1 cellular context compared by ENCODE assay signal in the genomic region with DNA sequence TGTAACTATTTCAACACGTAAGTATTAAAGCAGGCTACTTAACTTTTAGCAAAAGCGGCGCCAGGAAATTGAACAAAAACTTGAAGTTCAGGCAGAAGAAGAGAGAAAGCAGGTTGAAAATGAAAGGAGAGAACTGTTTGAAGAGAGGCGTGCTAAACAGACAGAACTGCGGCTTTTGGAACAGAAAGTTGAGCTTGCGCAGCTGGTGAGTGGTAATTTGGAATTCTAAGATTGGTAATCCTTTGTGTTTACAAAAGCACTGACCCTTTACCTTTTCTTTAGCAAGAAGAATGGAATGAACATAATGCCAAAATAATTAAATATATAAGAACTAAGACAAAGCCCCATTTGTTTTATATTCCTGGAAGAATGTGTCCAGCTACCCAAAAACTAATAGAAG.
TF ChIP-seq lines count a peak whose summit lies in the region.

No MANE protein-coding gene starts in this region.

TF ChIP-seq in HepG2, 621 proteins besides CTCF, POLR2A, EP300 and RAD21:
- TF ChIP-seq ZNF790 (CRISPR knock-in tag; IDR thresholded peaks at IDR 0.05; ENCODE audit: borderline replicate concordance): no peak
- no peak for TF ChIP-seq ZFP1 (CRISPR knock-in tag; IDR thresholded peaks at IDR 0.05)
- TF ChIP-seq AKNA (CRISPR knock-in tag; IDR thresholded peaks at IDR 0.05; ENCODE audit: borderline replicate concordance): no peak
- no peak for TF ChIP-seq ZNF362 (CRISPR knock-in tag; IDR thresholded peaks at IDR 0.05; ENCODE audit: borderline replicate concordance)
- 0 out of 2 replicates have a peak, but pooled peaks have one; percentile 39 for TF ChIP-seq SNAPC2 (CRISPR knock-in tag; IDR thresholded peaks at IDR 0.05)
- no peak for TF ChIP-seq ATF5 (CRISPR knock-in tag; IDR thresholded peaks at IDR 0.05; ENCODE audit: low read depth)
- 0 out of 2 replicates have a peak, but pooled peaks have one; percentile 27 for TF ChIP-seq PPARG (CRISPR knock-in tag; conservative IDR thresholded peaks at IDR 0.05)
- TF ChIP-seq DNMT1 (CRISPR knock-in tag; IDR thresholded peaks at IDR 0.05): no peak
- 0 out of 2 replicates have a peak, but pooled peaks have one; percentile 31 for TF ChIP-seq PAWR (CRISPR knock-in tag; IDR thresholded peaks at IDR 0.05; ENCODE audit: borderline replicate concordance)
- TF ChIP-seq ZKSCAN1 (IDR thresholded peaks at IDR 0.05; ENCODE audit: low read length): no peak
- no peak for TF ChIP-seq ZNF598 (CRISPR knock-in tag; IDR thresholded peaks at IDR 0.05; ENCODE audit: borderline replicate concordance)
- TF ChIP-seq YY1 (IDR thresholded peaks at IDR 0.05; ENCODE audit: insufficient read depth, insufficient replicate concordance, low read depth, low read length): no peak
- TF ChIP-seq, protein P1, sequence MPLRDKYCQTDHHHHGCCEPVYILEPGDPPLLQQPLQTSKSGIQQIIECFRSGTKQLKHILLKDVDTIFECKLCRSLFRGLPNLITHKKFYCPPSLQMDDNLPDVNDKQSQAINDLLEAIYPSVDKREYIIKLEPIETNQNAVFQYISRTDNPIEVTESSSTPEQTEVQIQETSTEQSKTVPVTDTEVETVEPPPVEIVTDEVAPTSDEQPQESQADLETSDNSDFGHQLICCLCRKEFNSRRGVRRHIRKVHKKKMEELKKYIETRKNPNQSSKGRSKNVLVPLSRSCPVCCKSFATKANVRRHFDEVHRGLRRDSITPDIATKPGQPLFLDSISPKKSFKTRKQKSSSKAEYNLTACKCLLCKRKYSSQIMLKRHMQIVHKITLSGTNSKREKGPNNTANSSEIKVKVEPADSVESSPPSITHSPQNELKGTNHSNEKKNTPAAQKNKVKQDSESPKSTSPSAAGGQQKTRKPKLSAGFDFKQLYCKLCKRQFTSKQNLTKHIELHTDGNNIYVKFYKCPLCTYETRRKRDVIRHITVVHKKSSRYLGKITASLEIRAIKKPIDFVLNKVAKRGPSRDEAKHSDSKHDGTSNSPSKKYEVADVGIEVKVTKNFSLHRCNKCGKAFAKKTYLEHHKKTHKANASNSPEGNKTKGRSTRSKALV (CRISPR knock-in tag; IDR thresholded peaks at IDR 0.05): no peak
- TF ChIP-seq TAF1 (CRISPR knock-in tag; IDR thresholded peaks at IDR 0.05): no peak
- TF ChIP-seq NR1H2 (CRISPR knock-in tag; IDR thresholded peaks at IDR 0.05; ENCODE audit: borderline replicate concordance, low read depth): no peak
- TF ChIP-seq POLR2AphosphoS2 (IDR thresholded peaks at IDR 0.05; ENCODE audit: low read depth, low read length): 0 out of 2 replicates have a peak, but pooled peaks have one; percentile 31
- peak; percentile 9; the same call in 1 of the 2 replicates for TF ChIP-seq RBFOX2 (IDR thresholded peaks at IDR 0.05; ENCODE audit: low read depth, low read length)
- 0 out of 2 replicates have a peak, but pooled peaks have one; percentile 31 for TF ChIP-seq ZSCAN5A (CRISPR knock-in tag; IDR thresholded peaks at IDR 0.05; ENCODE audit: borderline replicate concordance)
- TF ChIP-seq, protein P2, sequence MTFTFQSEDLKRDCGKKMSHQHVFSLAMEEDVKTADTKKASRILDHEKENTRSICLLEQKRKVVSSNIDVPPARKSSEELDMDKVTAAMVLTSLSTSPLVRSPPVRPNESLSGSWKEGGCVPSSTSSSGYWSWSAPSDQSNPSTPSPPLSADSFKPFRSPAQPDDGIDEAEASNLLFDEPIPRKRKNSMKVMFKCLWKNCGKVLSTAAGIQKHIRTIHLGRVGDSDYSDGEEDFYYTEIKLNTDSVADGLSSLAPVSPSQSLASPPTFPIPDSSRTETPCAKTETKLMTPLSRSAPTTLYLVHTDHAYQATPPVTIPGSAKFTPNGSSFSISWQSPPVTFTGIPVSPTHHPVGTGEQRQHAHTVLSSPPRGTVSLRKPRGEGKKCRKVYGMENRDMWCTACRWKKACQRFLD (CRISPR knock-in tag; IDR thresholded peaks at IDR 0.05; ENCODE audit: borderline replicate concordance): no peak
- TF ChIP-seq ZSCAN9 (CRISPR knock-in tag; IDR thresholded peaks at IDR 0.05; ENCODE audit: borderline replicate concordance): no peak
- 0 out of 2 replicates have a peak, but pooled peaks have one; percentile 16 for TF ChIP-seq ZNF792 (CRISPR knock-in tag; IDR thresholded peaks at IDR 0.05)
- TF ChIP-seq, protein P3, sequence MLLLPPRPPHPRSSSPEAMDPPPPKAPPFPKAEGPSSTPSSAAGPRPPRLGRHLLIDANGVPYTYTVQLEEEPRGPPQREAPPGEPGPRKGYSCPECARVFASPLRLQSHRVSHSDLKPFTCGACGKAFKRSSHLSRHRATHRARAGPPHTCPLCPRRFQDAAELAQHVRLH (CRISPR knock-in tag; IDR thresholded peaks at IDR 0.05; ENCODE audit: borderline replicate concordance, low read depth): no peak
- peak; percentile 9 for TF ChIP-seq AGO2 (optimal IDR thresholded peaks at IDR 0.05; ENCODE audit: low read depth, low read length)
- TF ChIP-seq MAFK (conservative IDR thresholded peaks at IDR 0.05 in 1 of 2, IDR thresholded peaks at IDR 0.05 in 1 of 2; ENCODE audit: low read length in 2 of 2): no peak
- TF ChIP-seq, protein P4, sequence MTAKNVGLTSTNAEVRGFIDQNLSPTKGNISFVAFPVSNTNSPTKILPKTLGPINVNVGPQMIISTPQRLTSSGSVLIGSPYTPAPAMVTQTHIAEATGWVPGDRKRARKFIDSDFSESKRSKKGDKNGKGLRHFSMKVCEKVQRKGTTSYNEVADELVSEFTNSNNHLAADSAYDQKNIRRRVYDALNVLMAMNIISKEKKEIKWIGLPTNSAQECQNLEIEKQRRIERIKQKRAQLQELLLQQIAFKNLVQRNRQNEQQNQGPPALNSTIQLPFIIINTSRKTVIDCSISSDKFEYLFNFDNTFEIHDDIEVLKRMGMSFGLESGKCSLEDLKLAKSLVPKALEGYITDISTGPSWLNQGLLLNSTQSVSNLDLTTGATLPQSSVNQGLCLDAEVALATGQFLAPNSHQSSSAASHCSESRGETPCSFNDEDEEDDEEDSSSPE (CRISPR knock-in tag; IDR thresholded peaks at IDR 0.05): no peak
- TF ChIP-seq ZNF343 (CRISPR knock-in tag; IDR thresholded peaks at IDR 0.05): no peak
- no peak for TF ChIP-seq SETDB1 (CRISPR knock-in tag; IDR thresholded peaks at IDR 0.05; ENCODE audit: borderline replicate concordance)
- no peak for TF ChIP-seq ATF1 (CRISPR knock-in tag; IDR thresholded peaks at IDR 0.05)
- TF ChIP-seq PHF20 (CRISPR knock-in tag; IDR thresholded peaks at IDR 0.05): no peak
- no peak for TF ChIP-seq IRF2 (CRISPR knock-in tag; IDR thresholded peaks at IDR 0.05)
- TF ChIP-seq ZNF713 (CRISPR knock-in tag; IDR thresholded peaks at IDR 0.05): no peak
- TF ChIP-seq ZZZ3 (CRISPR knock-in tag; IDR thresholded peaks at IDR 0.05; ENCODE audit: borderline replicate concordance): no peak
- no peak for TF ChIP-seq ZNF414 (CRISPR knock-in tag; IDR thresholded peaks at IDR 0.05)
- no peak for TF ChIP-seq JUNB (CRISPR knock-in tag; IDR thresholded peaks at IDR 0.05; ENCODE audit: borderline replicate concordance)
- no peak for TF ChIP-seq NFRKB (IDR thresholded peaks at IDR 0.05)
- TF ChIP-seq SNAPC5 (CRISPR knock-in tag; IDR thresholded peaks at IDR 0.05; ENCODE audit: borderline replicate concordance): peak; percentile 55; the same call in 1 of the 2 replicates
- TF ChIP-seq ZNF205 (CRISPR knock-in tag; IDR thresholded peaks at IDR 0.05): 0 out of 2 replicates have a peak, but pooled peaks have one; percentile 12
